ENCODE assay signal across 1 cellular context in genomic region chr5:110054240-110054639, GRCh38.
TF ChIP-seq lines count a peak whose summit lies in the region.

No MANE protein-coding gene starts in this region.

TF ChIP-seq in HEK293, 187 proteins besides CTCF, POLR2A, EP300 and RAD21 (continued from another document and continues in another):
- TF ChIP-seq ZSCAN18 (tag by site-specific recombination; IDR thresholded peaks at IDR 0.05) (no peak), ZNF791 (tag by site-specific recombination; IDR thresholded peaks at IDR 0.05) (no peak), ZNF549 (tag by site-specific recombination; IDR thresholded peaks at IDR 0.05) (peak; percentile 88), ZNF394 (tag by site-specific recombination; IDR thresholded peaks at IDR 0.05; ENCODE audit: borderline replicate concordance) (no peak), ZNF645 (tag by site-specific recombination; IDR thresholded peaks at IDR 0.05) (no peak), TRIM28 (IDR thresholded peaks at IDR 0.05; ENCODE audit: borderline replicate concordance, low read length) (no peak), ZSCAN5A (tag by site-specific recombination; IDR thresholded peaks at IDR 0.05) (no peak), IKZF3 (tag by site-specific recombination; IDR thresholded peaks at IDR 0.05) (no peak), KLF8 (tag by site-specific recombination; IDR thresholded peaks at IDR 0.05) (peak; percentile 26; the same call in 1 of the 2 replicates), ZNF350 (tag by site-specific recombination; IDR thresholded peaks at IDR 0.05) (peak; percentile 99), SP2 (tag by site-specific recombination; IDR thresholded peaks at IDR 0.05) (no peak), ZBTB44 (tag by site-specific recombination; IDR thresholded peaks at IDR 0.05) (peak; percentile 83), ZNF174 (tag by site-specific recombination; IDR thresholded peaks at IDR 0.05) (peak; percentile 96), ZNF292 (tag by site-specific recombination; IDR thresholded peaks at IDR 0.05; ENCODE audit: borderline replicate concordance, low read depth) (no peak), ZNF747 (tag by site-specific recombination; IDR thresholded peaks at IDR 0.05) (no peak), ZNF830 (tag by site-specific recombination; IDR thresholded peaks at IDR 0.05; ENCODE audit: low read depth) (peak; percentile 93), ZBTB6 (tag by site-specific recombination; IDR thresholded peaks at IDR 0.05) (no peak; the same call in 1 of the 2 replicates), ZNF585B (tag by site-specific recombination; IDR thresholded peaks at IDR 0.05) (no peak), ZNF707 (tag by site-specific recombination; IDR thresholded peaks at IDR 0.05) (no peak), ZBTB7A (tag by site-specific recombination; IDR thresholded peaks at IDR 0.05; ENCODE audit: low read depth) (no peak), ZNF138 (tag by site-specific recombination; IDR thresholded peaks at IDR 0.05; ENCODE audit: borderline replicate concordance) (no peak), ZNF558 (tag by site-specific recombination; IDR thresholded peaks at IDR 0.05) (0 out of 2 replicates have a peak, but pooled peaks have one; percentile 24), ZNF529 (tag by site-specific recombination; IDR thresholded peaks at IDR 0.05; ENCODE audit: insufficient replicate concordance) (peak; percentile 80), SETDB1 (IDR thresholded peaks at IDR 0.05; ENCODE audit: insufficient read length, low read length) (no peak), ZNF398 (tag by site-specific recombination; IDR thresholded peaks at IDR 0.05) (peak; percentile 39; the same call in 1 of the 2 replicates), ZNF26 (tag by site-specific recombination; IDR thresholded peaks at IDR 0.05) (no peak), ZNF621 (tag by site-specific recombination; IDR thresholded peaks at IDR 0.05) (no peak), ZNF114 (tag by site-specific recombination; IDR thresholded peaks at IDR 0.05) (0 out of 2 replicates have a peak, but pooled peaks have one; percentile 76), ZNF248 (tag by site-specific recombination; IDR thresholded peaks at IDR 0.05) (peak; percentile 95), ZNF561 (tag by site-specific recombination; IDR thresholded peaks at IDR 0.05; ENCODE audit: borderline replicate concordance) (peak; percentile 81; the same call in 1 of the 2 replicates), ZNF692 (tag by site-specific recombination; IDR thresholded peaks at IDR 0.05) (peak; percentile 55; the same call in 1 of the 2 replicates), ZNF544 (tag by site-specific recombination; IDR thresholded peaks at IDR 0.05) (peak; percentile 97), ZNF768 (tag by site-specific recombination; IDR thresholded peaks at IDR 0.05) (no peak), ZNF513 (tag by site-specific recombination; IDR thresholded peaks at IDR 0.05) (peak; percentile 61), ZNF280C (tag by site-specific recombination; IDR thresholded peaks at IDR 0.05) (no peak), KLF7 (tag by site-specific recombination; IDR thresholded peaks at IDR 0.05; ENCODE audit: borderline replicate concordance) (no peak), ZNF23 (tag by site-specific recombination; IDR thresholded peaks at IDR 0.05; ENCODE audit: borderline replicate concordance) (no peak), ZNF37A (tag by site-specific recombination; IDR thresholded peaks at IDR 0.05) (peak; percentile 82), ZNF624 (tag by site-specific recombination; IDR thresholded peaks at IDR 0.05) (peak; percentile 86; the same call in 1 of the 2 replicates), ZNF510 (tag by site-specific recombination; IDR thresholded peaks at IDR 0.05; ENCODE audit: insufficient replicate concordance) (peak; percentile 81), KLF10 (tag by site-specific recombination; IDR thresholded peaks at IDR 0.05) (peak; percentile 79), GLI2 (tag by site-specific recombination; IDR thresholded peaks at IDR 0.05; ENCODE audit: borderline replicate concordance, low read depth) (no peak; the same call in 1 of the 2 replicates), ZNF10 (tag by site-specific recombination; IDR thresholded peaks at IDR 0.05) (no peak), PRDM6 (tag by site-specific recombination; IDR thresholded peaks at IDR 0.05) (0 out of 2 replicates have a peak, but pooled peaks have one; percentile 17), ZNF560 (tag by site-specific recombination; IDR thresholded peaks at IDR 0.05; ENCODE audit: borderline replicate concordance) (no peak), HOXD13 (CRISPR knock-in tag; IDR thresholded peaks at IDR 0.05; ENCODE audit: borderline replicate concordance) (no peak), SALL2 (tag by site-specific recombination; IDR thresholded peaks at IDR 0.05; ENCODE audit: borderline replicate concordance) (0 out of 2 replicates have a peak, but pooled peaks have one; percentile 60)
